Comparison of ENCODE assay signal across 10 cellular contexts in the genomic region with DNA sequence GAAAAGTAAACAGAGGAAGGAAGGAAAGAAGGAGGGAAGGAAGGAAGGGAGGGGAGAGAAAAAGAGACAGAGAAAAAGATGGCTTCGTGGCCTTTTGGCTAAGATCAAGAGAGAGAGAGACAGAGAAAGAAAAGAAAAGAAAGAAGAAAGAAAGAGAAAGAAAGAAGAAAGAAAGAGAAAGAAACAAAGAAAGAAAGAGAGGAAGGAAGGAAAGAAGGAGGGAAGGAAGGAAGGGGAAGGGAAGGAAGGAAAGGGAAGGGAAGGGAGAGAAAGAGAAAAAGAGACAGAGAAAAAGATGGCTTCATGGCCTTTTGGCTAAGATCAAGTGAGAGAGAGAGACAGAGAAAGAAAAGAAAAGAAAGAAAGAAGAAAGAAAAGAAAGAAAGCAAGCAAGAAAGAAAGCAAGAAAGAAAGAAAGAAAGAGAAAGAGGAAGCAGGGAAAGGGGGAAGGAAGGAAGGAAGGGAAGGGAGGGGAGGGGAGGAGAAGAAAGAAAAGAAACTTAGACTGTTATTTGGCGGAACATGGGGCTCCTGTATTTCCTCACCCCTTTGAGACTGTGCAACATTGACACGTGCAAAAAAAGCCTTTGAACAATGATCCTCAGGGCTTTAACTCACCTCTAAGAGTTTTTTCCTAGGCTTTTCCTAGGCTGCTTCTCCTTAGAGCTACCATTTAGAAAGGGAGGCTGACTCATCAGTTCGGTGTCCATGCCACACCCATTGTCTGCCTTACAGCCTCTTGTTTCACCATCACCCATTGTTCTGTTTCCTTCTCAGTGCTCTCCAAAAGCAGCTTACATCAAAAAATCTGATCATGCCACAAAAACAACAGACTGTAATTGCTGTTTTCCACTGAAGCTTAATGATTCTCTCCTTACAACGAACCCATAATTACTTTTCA.
DNase-seq lines count a peak whose midpoint lies in the region; ATAC-seq, FAIRE-seq and TF ChIP-seq lines count a peak whose summit lies in the region.
"Had no signal": no experiment of that assay in that cellular context is flagged by ENCODE, and none has a peak within 500 bp of the region (broad histone marks: within the 10 kb centered on the region; RNA-seq: fewer than 3 reads in every experiment).

No MANE protein-coding gene starts in this region.

- no peak overlapping the region for H3K4me3 ChIP-seq in MG63
- H3K4me3 ChIP-seq in astrocyte (ENCODE audit: insufficient read depth, low read depth, low read length): no peak overlapping the region
- no peak overlapping the region for H3K4me3 ChIP-seq in left lung

- peak; percentile 67 for DNase-seq in Daoy (ENCODE audit: low read depth)
- peak; percentile 75 for DNase-seq in MG63
- DNase-seq in astrocyte (ENCODE audit: low read depth): peak; percentile 71
- no peak for DNase-seq in left lung
- no peak for DNase-seq in stimulated activated CD4-positive, alpha-beta T cell treated with anti-CD3 and anti-CD28 coated beads, Interleukin-2, amount 100 ng/mL, for 48 hours
- no peak for DNase-seq in NCI-H510A treated with DMSO at 0.1 percent for 48 hours (lab: John Stamatoyannopoulos, UW)
- DNase-seq in endothelial cell (ENCODE audit: low spot score): no peak
- DNase-seq: T-helper 1 cell had no signal

- H3K27ac Mint-ChIP-seq in astrocyte (ENCODE audit: unreplicated experiment): no peak overlapping the region
- H3K27ac Mint-ChIP-seq in endothelial cell (ENCODE audit: unreplicated experiment): no peak overlapping the region
- H3K27ac Mint-ChIP-seq in activated T-helper 17 cell treated with anti-CD3 and anti-CD28 coated beads, Interleukin-2, amount 50 U/mL, for 72 hours: no peak overlapping the region

- no peaks in the 10 kb centered on the region for H3K9me3 ChIP-seq in MG63
- H3K9me3 ChIP-seq in astrocyte (ENCODE audit: insufficient read depth, low read depth, low read length): no peaks in the 10 kb centered on the region
- no peaks in the 10 kb centered on the region for H3K9me3 ChIP-seq in left lung

- no peak overlapping the region for H3K9ac ChIP-seq in astrocyte (ENCODE audit: low read length)

- no peak overlapping the region for H3K27ac ChIP-seq in astrocyte (ENCODE audit: low read depth, low read length)
- H3K27ac ChIP-seq in left lung: no peak overlapping the region

- H3K4me1 Mint-ChIP-seq in astrocyte (ENCODE audit: low read depth, unreplicated experiment): peaks cover 11% of the 10 kb centered on the region
- peaks cover 4% of the 10 kb centered on the region for H3K4me1 Mint-ChIP-seq in endothelial cell (ENCODE audit: unreplicated experiment)
- H3K4me1 Mint-ChIP-seq in activated T-helper 17 cell treated with anti-CD3 and anti-CD28 coated beads, Interleukin-2, amount 50 U/mL, for 72 hours: no peaks in the 10 kb centered on the region

- H3K36me3 Mint-ChIP-seq in astrocyte (ENCODE audit: low read depth, unreplicated experiment) (no peaks in the 10 kb centered on the region), endothelial cell (ENCODE audit: low read depth, unreplicated experiment) (no peaks in the 10 kb centered on the region)
- no peaks in the 10 kb centered on the region for H3K36me3 Mint-ChIP-seq in activated T-helper 17 cell treated with anti-CD3 and anti-CD28 coated beads, Interleukin-2, amount 50 U/mL, for 72 hours (ENCODE audit: low read depth)

- intact Hi-C loops in left lung (cut with DNase I): no loop called here

- H3K27me3 Mint-ChIP-seq in astrocyte (ENCODE audit: low read depth, unreplicated experiment) (no peaks in the 10 kb centered on the region), endothelial cell (ENCODE audit: unreplicated experiment) (no peaks in the 10 kb centered on the region)
- H3K27me3 Mint-ChIP-seq in activated T-helper 17 cell treated with anti-CD3 and anti-CD28 coated beads, Interleukin-2, amount 50 U/mL, for 72 hours: peaks cover 9% of the 10 kb centered on the region

- TF ChIP-seq CTCF in astrocyte (IDR thresholded peaks at IDR 0.05; ENCODE audit: insufficient read depth, low read depth, low read length) (no peak), left lung (IDR thresholded peaks at IDR 0.05) (no peak), endothelial cell (IDR thresholded peaks at IDR 0.05; ENCODE audit: unreplicated experiment) (no peak)

- H3K27me3 ChIP-seq in MG63: no peaks in the 10 kb centered on the region
- H3K27me3 ChIP-seq in astrocyte (ENCODE audit: insufficient read depth, low read length): no peaks in the 10 kb centered on the region
- H3K27me3 ChIP-seq in left lung: peaks cover 0 to 6% of the 10 kb centered on the region in 2 donors

- no peaks in the 10 kb centered on the region for H3K36me3 ChIP-seq in MG63
- H3K36me3 ChIP-seq in astrocyte (ENCODE audit: insufficient read depth, low read length): no peaks in the 10 kb centered on the region
- H3K36me3 ChIP-seq in left lung: no peaks in the 10 kb centered on the region

- H4K20me1 ChIP-seq in astrocyte (ENCODE audit: insufficient read depth, low read length): no peaks in the 10 kb centered on the region

- no peaks in the 10 kb centered on the region for H3K79me2 ChIP-seq in astrocyte (ENCODE audit: insufficient read depth, low read length)

- peak; percentile 81 for FAIRE-seq in astrocyte (lab: Jason Lieb, UNC)
- FAIRE-seq: endometrium had no signal

- no peaks in the 10 kb centered on the region for H3K9me3 Mint-ChIP-seq in astrocyte (ENCODE audit: unreplicated experiment)
- H3K9me3 Mint-ChIP-seq in endothelial cell (ENCODE audit: unreplicated experiment): no peaks in the 10 kb centered on the region
- no peaks in the 10 kb centered on the region for H3K9me3 Mint-ChIP-seq in activated T-helper 17 cell treated with anti-CD3 and anti-CD28 coated beads, Interleukin-2, amount 50 U/mL, for 72 hours

- H3K4me3 Mint-ChIP-seq in astrocyte (ENCODE audit: unreplicated experiment) (no peak overlapping the region), endothelial cell (ENCODE audit: unreplicated experiment) (no peak overlapping the region)
- no peak overlapping the region for H3K4me3 Mint-ChIP-seq in activated T-helper 17 cell treated with anti-CD3 and anti-CD28 coated beads, Interleukin-2, amount 50 U/mL, for 72 hours

- peak overlapping the region; percentile 45 for H2AFZ ChIP-seq in astrocyte (ENCODE audit: low read depth, low read length)

- H3K4me2 ChIP-seq in astrocyte (ENCODE audit: low read length): peak overlapping the region; percentile 52

- peak; percentile 60 for ATAC-seq in left lung
- ATAC-seq in activated T-helper 17 cell treated with anti-CD3 and anti-CD28 coated beads, Interleukin-2, amount 50 U/mL, for 72 hours (replicated peaks): no peak

- peaks cover 5% of the 10 kb centered on the region for H3K4me1 ChIP-seq in astrocyte (ENCODE audit: insufficient read depth, low read length)
- no peaks in the 10 kb centered on the region for H3K4me1 ChIP-seq in left lung

Comparison
In these comparisons a context has a peak if more than half of its experiments do, and no peak if none do; other contexts are left out.
1. DNase-seq: peak in Daoy (single experiment), MG63 (single experiment) and astrocyte (single experiment); none in left lung (0 of 2), stimulated activated CD4-positive, alpha-beta T cell treated with anti-CD3 and anti-CD28 coated beads, Interleukin-2, amount 100 ng/mL, for 48 hours (0 of 2), NCI-H510A treated with DMSO at 0.1 percent for 48 hours (single experiment) and endothelial cell (single experiment).